ENCODE assay signal across 8 cellular contexts in genomic region chr16:48609453-48610023, GRCh38. TPM values are rescaled to one million over a fixed set of nuclear protein-coding genes. Genes with fewer than 3 reads are reported as not detected.
A peak's percentile ranks its signal among the peaks of the same experiment; 100 is the strongest.
DNase-seq lines count a peak whose midpoint lies in the region; ATAC-seq and TF ChIP-seq lines count a peak whose summit lies in the region.

No MANE protein-coding gene starts in this region.

- H3K4me3 ChIP-seq in gastroesophageal sphincter: peak overlapping the region; percentile 66 to 86

- 0% methylated on average over 2 of the region's 76 CpGs; no CpG with 5 or more reads in 1 of the 2 donors for whole genome bisulfite sequencing in gastroesophageal sphincter (ENCODE audit: low coverage in 1 of 2), 2 donors

- TF ChIP-seq POLR2A in gastroesophageal sphincter (IDR thresholded peaks at IDR 0.05): no peak

- TF ChIP-seq CTCF in gastroesophageal sphincter (IDR thresholded peaks at IDR 0.05): no peak

- no peak for TF ChIP-seq EP300 in gastroesophageal sphincter (IDR thresholded peaks at IDR 0.05)

- ATAC-seq in HG02973 (IDR thresholded peaks at IDR 0.05; ENCODE audit: unreplicated experiment): peak; percentile 24
- peak; percentile 84 for ATAC-seq in gastroesophageal sphincter

- peaks cover 0 to 59% (median 33%) of the 10 kb centered on the region in 3 donors for H3K4me1 ChIP-seq in gastroesophageal sphincter

- no peaks in the 10 kb centered on the region for H3K9me3 ChIP-seq in gastroesophageal sphincter

- peak; percentile 70 for DNase-seq in stimulated activated CD4-positive, alpha-beta T cell treated with anti-CD3 and anti-CD28 coated beads, Interleukin-15, amount 100 ng/mL, for 24 hours
- DNase-seq in stimulated activated CD4-positive, alpha-beta T cell treated with anti-CD3 and anti-CD28 coated beads, Interleukin-12 subunit alpha, Interleukin-12 subunit beta, amount 100 ng/mL, for 4 hours: no peak
- DNase-seq in NCI-H446 (lab: John Stamatoyannopoulos, UW) (peak; percentile 2 to 69), nucleus accumbens (lab: John Stamatoyannopoulos, UW) (peak in 38 of 56 donors; percentile 8 to 77 (median 52)), globus pallidus (ENCODE audit: low spot score) (no peak)
- DNase-seq in activated effector memory CD4-positive, alpha-beta T cell treated with anti-CD3 and anti-CD28 coated beads, Interleukin-2, amount 50 U/mL, for 16 hours: peak; percentile 79

- H3K27me3 ChIP-seq in gastroesophageal sphincter: no peaks in the 10 kb centered on the region

- peaks cover 0 to 5% of the 10 kb centered on the region in 2 donors for H3K36me3 ChIP-seq in gastroesophageal sphincter

- peak overlapping the region; percentile 93 to 98 (median 94) for H3K27ac ChIP-seq in gastroesophageal sphincter

RNA-seq across cellular contexts. Expression of gene N4BP1, which starts 0.4 kb away (rescaled TPM):
- 10 to 100 TPM; 25.1 to 44.8 (median 34.1) TPM for total RNA-seq in gastroesophageal sphincter

Comparison
In these comparisons a context has a peak if more than half of its experiments do, and no peak if none do; other contexts are left out.
1. DNase-seq: peak in stimulated activated CD4-positive, alpha-beta T cell treated with anti-CD3 and anti-CD28 coated beads, Interleukin-15, amount 100 ng/mL, for 24 hours (single experiment), NCI-H446 (2 of 2), activated effector memory CD4-positive, alpha-beta T cell treated with anti-CD3 and anti-CD28 coated beads, Interleukin-2, amount 50 U/mL, for 16 hours (single experiment) and nucleus accumbens (38 of 56); none in stimulated activated CD4-positive, alpha-beta T cell treated with anti-CD3 and anti-CD28 coated beads, Interleukin-12 subunit alpha, Interleukin-12 subunit beta, amount 100 ng/mL, for 4 hours (single experiment) and globus pallidus (single experiment).